ENCODE assay signal across 1 cellular context in the genomic region with DNA sequence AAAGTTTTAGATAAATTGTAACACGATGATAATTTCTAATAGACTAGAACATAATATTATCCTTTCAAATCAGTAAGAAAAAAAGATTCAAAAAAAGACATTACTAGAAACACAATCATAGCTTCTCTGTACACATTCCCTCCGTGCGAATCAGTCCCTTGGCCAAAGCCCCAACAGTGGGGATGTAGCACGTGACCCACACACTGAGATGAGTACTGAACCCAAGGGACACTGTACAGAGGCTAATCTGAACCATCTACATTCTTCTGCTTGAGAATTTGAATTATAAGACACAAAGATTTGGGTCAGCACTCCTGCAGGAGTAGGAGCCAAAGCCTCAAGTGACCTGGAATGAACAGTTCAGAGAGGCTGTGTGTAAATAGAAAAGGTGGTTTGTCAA.
TF ChIP-seq lines count a peak whose summit lies in the region.

No MANE protein-coding gene starts in this region.

TF ChIP-seq in IMR-90, 13 proteins besides CTCF, POLR2A, EP300 and RAD21:
- TF ChIP-seq RFX5 (IDR thresholded peaks at IDR 0.05; ENCODE audit: low read depth, low read length) (no peak), USF2 (IDR thresholded peaks at IDR 0.05; ENCODE audit: low read depth, low read length) (0 out of 2 replicates have a peak, but pooled peaks have one; percentile 25), MAZ (IDR thresholded peaks at IDR 0.05; ENCODE audit: borderline replicate concordance, low read depth, low read length) (no peak), FOS (IDR thresholded peaks at IDR 0.05; ENCODE audit: low read depth, low read length) (no peak)
TF ChIP-seq in IMR-90: peak in this region for 1.
